2 cellular contexts compared by ENCODE assay signal in genomic region chr6:81820422-81820821, GRCh38.
TF ChIP-seq lines count a peak whose summit lies in the region.

No MANE protein-coding gene starts in this region.

TF ChIP-seq in IMR-90, 13 proteins besides CTCF, POLR2A, EP300 and RAD21:
- TF ChIP-seq FOS (IDR thresholded peaks at IDR 0.05; ENCODE audit: low read depth, low read length) = no peak
- no peak for TF ChIP-seq BHLHE40 (IDR thresholded peaks at IDR 0.05; ENCODE audit: low read depth, low read length)
- no peak for TF ChIP-seq RFX5 (IDR thresholded peaks at IDR 0.05; ENCODE audit: low read depth, low read length)
- no peak for TF ChIP-seq NFE2L2 (IDR thresholded peaks at IDR 0.05; ENCODE audit: low read depth, low read length)
- TF ChIP-seq RCOR1 (IDR thresholded peaks at IDR 0.05; ENCODE audit: insufficient replicate concordance, low read length) = no peak
- no peak for TF ChIP-seq CEBPB (IDR thresholded peaks at IDR 0.05; ENCODE audit: low read depth, low read length)
- no peak for TF ChIP-seq MAZ (IDR thresholded peaks at IDR 0.05; ENCODE audit: borderline replicate concordance, low read depth, low read length)
- no peak for TF ChIP-seq MAFK (IDR thresholded peaks at IDR 0.05; ENCODE audit: low read depth, low read length)
- no peak for TF ChIP-seq ELK1 (IDR thresholded peaks at IDR 0.05; ENCODE audit: borderline replicate concordance, low read depth, low read length)
- TF ChIP-seq MXI1 (IDR thresholded peaks at IDR 0.05; ENCODE audit: borderline replicate concordance, low read depth, low read length) = no peak
- no peak for TF ChIP-seq SMC3 (IDR thresholded peaks at IDR 0.05; ENCODE audit: low read depth, low read length)
- no peak for TF ChIP-seq CHD1 (IDR thresholded peaks at IDR 0.05; ENCODE audit: low read depth, low read length)
- no peak for TF ChIP-seq USF2 (IDR thresholded peaks at IDR 0.05; ENCODE audit: low read depth, low read length)
TF ChIP-seq in IMR-90: peak in this region for 0.

TF ChIP-seq in HepG2, 621 proteins besides CTCF, POLR2A, EP300 and RAD21:
- TF ChIP-seq ZNF501 (CRISPR knock-in tag; IDR thresholded peaks at IDR 0.05) = no peak
- TF ChIP-seq KLF9 (CRISPR knock-in tag; IDR thresholded peaks at IDR 0.05; ENCODE audit: low read depth) = no peak
- TF ChIP-seq ZSCAN12 (CRISPR knock-in tag; IDR thresholded peaks at IDR 0.05) = no peak
- TF ChIP-seq PHB2 (IDR thresholded peaks at IDR 0.05; ENCODE audit: partially characterized antibody) = no peak
- no peak for TF ChIP-seq ZFX (CRISPR knock-in tag; IDR thresholded peaks at IDR 0.05; ENCODE audit: low read depth)
- TF ChIP-seq ZNF629 (CRISPR knock-in tag; conservative IDR thresholded peaks at IDR 0.05) = peak; percentile 23; the same call in 1 of the 2 replicates
